ENCODE assay signal across 37 cellular contexts in genomic region chr10:44845672-44846071, GRCh38.
"Had no signal": no experiment of that assay in that cellular context is flagged by ENCODE, and none has a peak within 500 bp of the region (broad histone marks: within the 10 kb centered on the region; RNA-seq: fewer than 3 reads in every experiment).

No MANE protein-coding gene starts in this region.

- H3K27me3 Mint-ChIP-seq: activated CD4-positive, alpha-beta T cell treated with anti-CD3 and anti-CD28 coated beads, Interleukin-2, amount 10 ng/mL, durations not matched to agents 7 days and 5 days; activated naive CD4-positive, alpha-beta T cell treated with anti-CD3 and anti-CD28 coated beads, Interleukin-2, amount 10 ng/mL, durations not matched to agents 7 days and 5 days had no signal

- H3K4me1 ChIP-seq: ascending aorta had no signal

- H3K27ac ChIP-seq: ascending aorta, cardiac muscle cell, WERI-Rb-1 had no signal

- H3K4me3 ChIP-seq: ascending aorta, cardiac muscle cell had no signal

- H3K9me3 Mint-ChIP-seq: activated CD4-positive, alpha-beta memory T cell treated with anti-CD3 and anti-CD28 coated beads, Interleukin-2, amount 10 ng/mL, durations not matched to agents 7 days and 5 days; activated CD4-positive, alpha-beta T cell treated with anti-CD3 and anti-CD28 coated beads, Interleukin-2, amount 10 ng/mL, durations not matched to agents 7 days and 5 days; activated naive CD4-positive, alpha-beta T cell treated with anti-CD3 and anti-CD28 coated beads, Interleukin-2, amount 10 ng/mL, durations not matched to agents 7 days and 5 days; activated naive CD4-positive, alpha-beta T cell treated with anti-CD3 and anti-CD28 coated beads, Interleukin-2, amount 50 U/mL, for 24 hours; activated naive CD8-positive, alpha-beta T cell treated with anti-CD3 and anti-CD28 coated beads, Interleukin-2, amount 10 ng/mL, durations not matched to agents 7 days and 5 days; activated naive CD8-positive, alpha-beta T cell treated with anti-CD3 and anti-CD28 coated beads, Interleukin-2, amount 50 U/mL, for 24 hours; activated T-cell treated with anti-CD3 and anti-CD28 coated beads, Interleukin-2, amount 50 U/mL, for 24 hours; activated T-helper 2 cell treated with anti-CD3 and anti-CD28 coated beads, Interferon-gamma antibody, Interleukin-2, Interleukin-4, amounts not matched to agents 10 μg/mL and 5 μg/mL and 100 μg/mL, durations not matched to agents 14 hours and 24 hours and 36 hours; central memory CD8-positive, alpha-beta T cell; T-helper 1 cell treated with Interleukin-12 subunit alpha and Interleukin-12 subunit beta and Interleukin-4 antibody, amounts not matched to agents 30 μg/mL and 1 μg/mL, for 36 hours; T-helper 2 cell treated with Interferon-gamma antibody and Interleukin-4, amounts not matched to agents 5 μg/mL and 100 μg/mL, for 36 hours had no signal

- H3K4me1 Mint-ChIP-seq: activated CD4-positive, alpha-beta memory T cell treated with anti-CD3 and anti-CD28 coated beads, Interleukin-2, amount 10 ng/mL, durations not matched to agents 7 days and 5 days; activated CD4-positive, alpha-beta T cell treated with anti-CD3 and anti-CD28 coated beads for 36 hours; activated CD4-positive, alpha-beta T cell treated with anti-CD3 and anti-CD28 coated beads, Interleukin-2, amount 10 ng/mL, durations not matched to agents 7 days and 5 days; activated CD8-positive, alpha-beta memory T cell treated with anti-CD3 and anti-CD28 coated beads, Interleukin-2, amount 10 ng/mL, durations not matched to agents 7 days and 5 days; activated naive CD4-positive, alpha-beta T cell treated with anti-CD3 and anti-CD28 coated beads, Interleukin-2, amount 10 ng/mL, durations not matched to agents 7 days and 5 days; activated naive CD4-positive, alpha-beta T cell treated with anti-CD3 and anti-CD28 coated beads, Interleukin-2, amount 50 U/mL, for 24 hours; activated naive CD8-positive, alpha-beta T cell treated with anti-CD3 and anti-CD28 coated beads, Interleukin-2, amount 10 ng/mL, durations not matched to agents 7 days and 5 days; activated naive CD8-positive, alpha-beta T cell treated with anti-CD3 and anti-CD28 coated beads, Interleukin-2, amount 50 U/mL, for 24 hours; brain; central memory CD8-positive, alpha-beta T cell had no signal

- H3K27ac Mint-ChIP-seq: activated CD4-positive, alpha-beta memory T cell treated with anti-CD3 and anti-CD28 coated beads, Interleukin-2, amount 10 ng/mL, durations not matched to agents 7 days and 5 days; activated CD4-positive, alpha-beta T cell treated with anti-CD3 and anti-CD28 coated beads for 36 hours; activated CD4-positive, alpha-beta T cell treated with anti-CD3 and anti-CD28 coated beads, Interleukin-2, amount 10 ng/mL, durations not matched to agents 7 days and 5 days; activated CD8-positive, alpha-beta memory T cell treated with anti-CD3 and anti-CD28 coated beads, Interleukin-2, amount 10 ng/mL, durations not matched to agents 7 days and 5 days; activated CD8-positive, alpha-beta T cell treated with anti-CD3 and anti-CD28 coated beads, Interleukin-2, amount 10 ng/mL, durations not matched to agents 7 days and 5 days; activated naive CD4-positive, alpha-beta T cell treated with anti-CD3 and anti-CD28 coated beads, Interleukin-2, amount 10 ng/mL, durations not matched to agents 7 days and 5 days; activated naive CD4-positive, alpha-beta T cell treated with anti-CD3 and anti-CD28 coated beads, Interleukin-2, amount 50 U/mL, for 24 hours; activated naive CD8-positive, alpha-beta T cell; activated naive CD8-positive, alpha-beta T cell treated with anti-CD3 and anti-CD28 coated beads, Interleukin-2, amount 10 ng/mL, durations not matched to agents 7 days and 5 days; activated naive CD8-positive, alpha-beta T cell treated with anti-CD3 and anti-CD28 coated beads, Interleukin-2, amount 50 U/mL, for 24 hours; activated T-cell treated with anti-CD3 and anti-CD28 coated beads, Interleukin-2, amount 50 U/mL, for 24 hours; activated T-helper 2 cell treated with anti-CD3 and anti-CD28 coated beads, Interferon-gamma antibody, Interleukin-2, Interleukin-4, amounts not matched to agents 10 μg/mL and 5 μg/mL and 100 μg/mL, durations not matched to agents 14 hours and 24 hours and 36 hours; brain; T-helper 1 cell treated with Interleukin-12 subunit alpha and Interleukin-12 subunit beta and Interleukin-4 antibody, amounts not matched to agents 30 μg/mL and 1 μg/mL, for 36 hours; T-helper 2 cell treated with Interferon-gamma antibody and Interleukin-4, amounts not matched to agents 5 μg/mL and 100 μg/mL, for 36 hours; WTC11 had no signal

- H3K36me3 Mint-ChIP-seq: activated CD8-positive, alpha-beta memory T cell treated with anti-CD3 and anti-CD28 coated beads, Interleukin-2, amount 10 ng/mL, durations not matched to agents 7 days and 5 days; activated naive CD4-positive, alpha-beta T cell treated with anti-CD3 and anti-CD28 coated beads, Interleukin-2, amount 10 ng/mL, durations not matched to agents 7 days and 5 days; activated naive CD4-positive, alpha-beta T cell treated with anti-CD3 and anti-CD28 coated beads, Interleukin-2, amount 50 U/mL, for 24 hours; activated naive CD8-positive, alpha-beta T cell; activated naive CD8-positive, alpha-beta T cell treated with anti-CD3 and anti-CD28 coated beads, Interleukin-2, amount 10 ng/mL, durations not matched to agents 7 days and 5 days; WTC11 had no signal

- H3K4me3 Mint-ChIP-seq: activated CD4-positive, alpha-beta memory T cell treated with anti-CD3 and anti-CD28 coated beads, Interleukin-2, amount 10 ng/mL, durations not matched to agents 7 days and 5 days; activated CD4-positive, alpha-beta T cell treated with anti-CD3 and anti-CD28 coated beads for 36 hours; activated CD4-positive, alpha-beta T cell treated with anti-CD3 and anti-CD28 coated beads, Interleukin-2, amount 10 ng/mL, durations not matched to agents 7 days and 5 days; activated CD8-positive, alpha-beta memory T cell treated with anti-CD3 and anti-CD28 coated beads, Interleukin-2, amount 10 ng/mL, durations not matched to agents 7 days and 5 days; activated CD8-positive, alpha-beta T cell treated with anti-CD3 and anti-CD28 coated beads, Interleukin-2, amount 10 ng/mL, durations not matched to agents 7 days and 5 days; activated naive CD4-positive, alpha-beta T cell treated with anti-CD3 and anti-CD28 coated beads, Interleukin-2, amount 10 ng/mL, durations not matched to agents 7 days and 5 days; activated naive CD4-positive, alpha-beta T cell treated with anti-CD3 and anti-CD28 coated beads, Interleukin-2, amount 50 U/mL, for 24 hours; activated naive CD8-positive, alpha-beta T cell; activated naive CD8-positive, alpha-beta T cell treated with anti-CD3 and anti-CD28 coated beads, Interleukin-2, amount 10 ng/mL, durations not matched to agents 7 days and 5 days; activated naive CD8-positive, alpha-beta T cell treated with anti-CD3 and anti-CD28 coated beads, Interleukin-2, amount 50 U/mL, for 24 hours; activated T-cell treated with anti-CD3 and anti-CD28 coated beads, Interleukin-2, amount 50 U/mL, for 24 hours; brain; central memory CD8-positive, alpha-beta T cell; T-helper 1 cell treated with Interleukin-12 subunit alpha and Interleukin-12 subunit beta and Interleukin-4 antibody, amounts not matched to agents 30 μg/mL and 1 μg/mL, for 36 hours; T-helper 2 cell treated with Interferon-gamma antibody and Interleukin-4, amounts not matched to agents 5 μg/mL and 100 μg/mL, for 36 hours; WTC11 had no signal

- ATAC-seq: activated CD4-positive, alpha-beta T cell treated with anti-CD3 and anti-CD28 coated beads for 36 hours; activated CD4-positive, CD25-positive, alpha-beta regulatory T cell treated with anti-CD3 and anti-CD28 coated beads, Interleukin-2, amount 50 U/mL, for 24 hours; activated CD8-positive, alpha-beta memory T cell treated with anti-CD3 and anti-CD28 coated beads, Interleukin-2, amount 10 ng/mL, durations not matched to agents 7 days and 5 days; activated CD8-positive, alpha-beta T cell treated with anti-CD3 and anti-CD28 coated beads, Interleukin-2, amount 10 ng/mL, durations not matched to agents 7 days and 5 days; activated naive CD8-positive, alpha-beta T cell treated with anti-CD3 and anti-CD28 coated beads, Interleukin-2, amount 50 U/mL, for 24 hours; WTC11 had no signal

- H3K36me3 ChIP-seq: ascending aorta, cardiac muscle cell, WERI-Rb-1 had no signal

- DNase-seq: activated CD4-positive, alpha-beta memory T cell treated with anti-CD3 and anti-CD28 coated beads, Interleukin-2, amount 10 ng/mL, durations not matched to agents 7 days and 5 days; activated CD4-positive, alpha-beta T cell treated with anti-CD3 and anti-CD28 coated beads for 1 hour; activated CD4-positive, alpha-beta T cell treated with anti-CD3 and anti-CD28 coated beads for 36 hours; activated CD4-positive, alpha-beta T cell treated with anti-CD3 and anti-CD28 coated beads for 48 hours; activated CD4-positive, alpha-beta T cell treated with anti-CD3 and anti-CD28 coated beads, Interleukin-2, amount 10 ng/mL, durations not matched to agents 7 days and 5 days; activated CD4-positive, alpha-beta T cell treated with anti-CD3 and anti-CD28 coated beads, Interleukin-2, amount 50 U/mL, for 48 hours; activated CD4-positive, CD25-positive, alpha-beta regulatory T cell; activated CD8-positive, alpha-beta memory T cell treated with anti-CD3 and anti-CD28 coated beads for 24 hours; activated CD8-positive, alpha-beta memory T cell treated with anti-CD3 and anti-CD28 coated beads, Interleukin-2, amount 10 ng/mL, durations not matched to agents 7 days and 5 days; activated CD8-positive, alpha-beta memory T cell treated with anti-CD3 and anti-CD28 coated beads, Interleukin-2, amount 50 U/mL, for 48 hours; activated CD8-positive, alpha-beta T cell treated with anti-CD3 and anti-CD28 coated beads, Interleukin-2, amount 10 ng/mL, durations not matched to agents 7 days and 5 days; activated effector memory CD4-positive, alpha-beta T cell treated with Interleukin-2 at 50 U/mL for 16 hours; activated gamma-delta T cell; activated naive CD4-positive, alpha-beta T cell treated with anti-CD3 and anti-CD28 coated beads, Interleukin-2, amount 10 ng/mL, durations not matched to agents 7 days and 5 days; activated naive CD4-positive, alpha-beta T cell treated with Interleukin-2 at 50 U/mL for 16 hours; activated naive CD8-positive, alpha-beta T cell treated with anti-CD3 and anti-CD28 coated beads, Interleukin-2, amount 10 ng/mL, durations not matched to agents 7 days and 5 days; activated naive CD8-positive, alpha-beta T cell treated with anti-CD3 and anti-CD28 coated beads, Interleukin-2, amount 50 U/mL, for 24 hours; activated T-cell treated with anti-CD3 and anti-CD28 coated beads, Interleukin-2, amount 50 U/mL, for 24 hours; activated T-cell treated with anti-CD3 and anti-CD28 coated beads, Interleukin-2, amount 50 U/mL, for 48 hours; amygdala; anterior cingulate cortex; caudate nucleus; T-helper 1 cell; T-helper 2 cell; T-helper 9 cell; WERI-Rb-1 had no signal
